8 cellular contexts compared by ENCODE assay signal in genomic region chr7:114923403-114923713, GRCh38. TPM values are rescaled to one million over a fixed set of nuclear protein-coding genes. Genes with fewer than 3 reads are reported as not detected.
DNase-seq lines count a peak whose midpoint lies in the region; ATAC-seq and TF ChIP-seq lines count a peak whose summit lies in the region.

No MANE protein-coding gene starts in this region.

- POLR2A ChIA-PET in MCF 10A (lab: Yijun Ruan, JAX), result interaction anchor here (0.8 to 1.6 kb wide), 11 partner anchors 9 to 201 kb away, joined by 3 to 9 read pairs (median 4); no protein-coding TSS in a partner anchor

- no peak for TF ChIP-seq CTCF in MCF 10A (IDR thresholded peaks at IDR 0.05; ENCODE audit: unreplicated experiment)
- no peak for TF ChIP-seq CTCF in mesothelial cell of epicardium (IDR thresholded peaks at IDR 0.05; ENCODE audit: unreplicated experiment)

- no peaks in the 10 kb centered on the region for H3K27me3 ChIP-seq in aorta (ENCODE audit: control insufficient read depth in 1 of 2, insufficient read depth in 2 of 2, low read length in 1 of 2)

- no peaks in the 10 kb centered on the region for H3K36me3 ChIP-seq in aorta (ENCODE audit: control insufficient read depth in 1 of 2, insufficient read depth in 2 of 2, low read length in 1 of 2)

- H3K4me1 Mint-ChIP-seq in stimulated activated naive CD8-positive, alpha-beta T cell treated with anti-CD3 and anti-CD28 coated beads, Interleukin-15, Interleukin-2, amounts not matched to agents 100 ng/mL and 50 ng/mL, for 24 hours (ENCODE audit: low read depth), result peaks cover 57% of the 10 kb centered on the region
- no peaks in the 10 kb centered on the region for H3K4me1 Mint-ChIP-seq in MCF 10A (ENCODE audit: insufficient read depth, unreplicated experiment)
- H3K4me1 Mint-ChIP-seq in mesothelial cell of epicardium, result peaks cover 19% of the 10 kb centered on the region

- peak overlapping the region; percentile 90 for H3K27ac Mint-ChIP-seq in stimulated activated naive CD8-positive, alpha-beta T cell treated with anti-CD3 and anti-CD28 coated beads, Interleukin-15, Interleukin-2, amounts not matched to agents 100 ng/mL and 50 ng/mL, for 24 hours
- H3K27ac Mint-ChIP-seq in MCF 10A (ENCODE audit: low read depth, unreplicated experiment) (peak overlapping the region; percentile 63), mesothelial cell of epicardium (peak overlapping the region; percentile 89)

- ATAC-seq in stimulated activated naive CD8-positive, alpha-beta T cell treated with anti-CD3 and anti-CD28 coated beads, Interleukin-15, Interleukin-2, amounts not matched to agents 100 U/mL and 50 U/mL, for 24 hours, result no peak
- no peak for ATAC-seq in aorta (ENCODE audit: low FRiP score)

- H3K4me3 Mint-ChIP-seq in stimulated activated naive CD8-positive, alpha-beta T cell treated with anti-CD3 and anti-CD28 coated beads, Interleukin-15, Interleukin-2, amounts not matched to agents 100 ng/mL and 50 ng/mL, for 24 hours, result peak overlapping the region; percentile 90
- peak overlapping the region; percentile 77 for H3K4me3 Mint-ChIP-seq in MCF 10A (ENCODE audit: unreplicated experiment)
- H3K4me3 Mint-ChIP-seq in mesothelial cell of epicardium, result peak overlapping the region; percentile 90

- no peaks in the 10 kb centered on the region for H3K9me3 Mint-ChIP-seq in stimulated activated naive CD8-positive, alpha-beta T cell treated with anti-CD3 and anti-CD28 coated beads, Interleukin-15, Interleukin-2, amounts not matched to agents 100 ng/mL and 50 ng/mL, for 24 hours
- H3K9me3 Mint-ChIP-seq in MCF 10A (ENCODE audit: unreplicated experiment) (no peaks in the 10 kb centered on the region), mesothelial cell of epicardium (no peaks in the 10 kb centered on the region)

- no TSS peak for BruUV-seq in MCF 10A (replicated peaks; lab: Mats Ljungman, UMichigan)

- peak overlapping the region; percentile 23 to 91 for H3K4me3 ChIP-seq in aorta (ENCODE audit: low read length in 2 of 2)

- H3K27ac ChIP-seq in aorta (ENCODE audit: low read depth in 1 of 2, low read length in 2 of 2), result no peak overlapping the region

- H3K4me1 ChIP-seq in aorta (ENCODE audit: control insufficient read depth in 1 of 2, insufficient read depth in 2 of 2, low read length in 2 of 2), result no peaks in the 10 kb centered on the region

- no peak for DNase-seq in stimulated activated naive CD8-positive, alpha-beta T cell treated with anti-CD3 and anti-CD28 coated beads, Interleukin-15, Interleukin-2, amounts not matched to agents 100 U/mL and 50 U/mL, for 24 hours
- DNase-seq in MCF 10A (ENCODE audit: unreplicated experiment) (no peak), mesothelial cell of epicardium (ENCODE audit: low spot score in 2 of 2, unreplicated experiment in 2 of 2) (no peak), aorta (no peak), iPS-NIHi11 (ENCODE audit: low spot score) (no peak), AML-193 (lab: John Stamatoyannopoulos, UW) (no peak), NCI-H1417 treated with DMSO at 0.1 percent for 48 hours (lab: John Stamatoyannopoulos, UW) (no peak)

- 1 to 3% methylated on average over 4 of the region's 4 CpGs for WGBS in aorta, 2 donors

- no peaks in the 10 kb centered on the region for H3K9me3 ChIP-seq in aorta (ENCODE audit: control insufficient read depth, low read length)

- intact Hi-C loops in MCF 10A (cut with micrococcal nuclease) (no loop called here), aorta (cut with DNase I) (loop anchor here in 1 of 2 donors (5.0 kb wide), 1 partner anchor 841 kb away; no protein-coding TSS in a partner anchor)

- H3K27me3 Mint-ChIP-seq in stimulated activated naive CD8-positive, alpha-beta T cell treated with anti-CD3 and anti-CD28 coated beads, Interleukin-15, Interleukin-2, amounts not matched to agents 100 ng/mL and 50 ng/mL, for 24 hours, result no peaks in the 10 kb centered on the region
- no peaks in the 10 kb centered on the region for H3K27me3 Mint-ChIP-seq in MCF 10A (ENCODE audit: insufficient read depth, unreplicated experiment)
- H3K27me3 Mint-ChIP-seq in mesothelial cell of epicardium (ENCODE audit: low read depth), result no peaks in the 10 kb centered on the region

- peaks cover 20% of the 10 kb centered on the region for H3K36me3 Mint-ChIP-seq in stimulated activated naive CD8-positive, alpha-beta T cell treated with anti-CD3 and anti-CD28 coated beads, Interleukin-15, Interleukin-2, amounts not matched to agents 100 ng/mL and 50 ng/mL, for 24 hours (ENCODE audit: low read depth)
- no peaks in the 10 kb centered on the region for H3K36me3 Mint-ChIP-seq in MCF 10A (ENCODE audit: insufficient read depth, unreplicated experiment)
- peaks cover 3% of the 10 kb centered on the region for H3K36me3 Mint-ChIP-seq in mesothelial cell of epicardium

- CTCF ChIA-PET in MCF 10A (lab: Yijun Ruan, JAX), result interaction anchor here (0.7 to 1.3 kb wide), 5 partner anchors 14 to 843 kb away, joined by 3 to 5 read pairs (median 4); no protein-coding TSS in a partner anchor

RNA-seq across cellular contexts. Expression of gene MDFIC, which starts 1.5 kb away (rescaled TPM):
- total RNA-seq in MCF 10A (2022) (7.8 and 8.1 TPM in 2 replicates), mesothelial cell of epicardium (25.2 to 25.7 TPM (median 25.6 TPM) in 3 replicates), aorta (10 to 100 TPM; 25.3 to 37.2 TPM)
- 10 to 100 TPM; 11.1 to 11.3 TPM for polyA plus RNA-seq in aorta
